In genomic region chr16:69176033-69176780, GRCh38 we compare ENCODE assay signal across 16 cellular contexts. TPM values are rescaled to one million over a fixed set of nuclear protein-coding genes. Genes with fewer than 3 reads are reported as not detected.
DNase-seq lines count a peak whose midpoint lies in the region; ATAC-seq and TF ChIP-seq lines count a peak whose summit lies in the region.
"Had no signal": no experiment of that assay in that cellular context is flagged by ENCODE, and none has a peak within 500 bp of the region (broad histone marks: within the 10 kb centered on the region; RNA-seq: fewer than 3 reads in every experiment).

No MANE protein-coding gene starts in this region.

- peaks cover 9% of the 10 kb centered on the region; the same call in 1 of the 2 replicates for H3K36me3 ChIP-seq in SJSA1

- H3K27ac Mint-ChIP-seq in osteocyte (ENCODE audit: unreplicated experiment), result no peak overlapping the region
- H3K27ac Mint-ChIP-seq: activated CD8-positive, alpha-beta T cell treated with anti-CD3 and anti-CD28 coated beads for 36 hours; dendritic cell treated with granulocyte-macrophage colony-stimulating factor and Interleukin-4, amounts not matched to agents 40 ng/mL and 50 ng/mL, for 4 days had no signal

- H3K27me3 ChIP-seq in SJSA1 (replicated peaks), result no peaks in the 10 kb centered on the region
- H3K27me3 ChIP-seq: BLaER1 treated with 17β-estradiol and CSF1 and Interleukin-3, amounts not matched to agents 10 nM and 100 nM had no signal

- H3K4me3 ChIP-seq in SJSA1, result no peak overlapping the region
- H3K4me3 ChIP-seq: BLaER1 treated with 17β-estradiol and CSF1 and Interleukin-3, amounts not matched to agents 10 nM and 100 nM; psoas muscle had no signal

- no peaks in the 10 kb centered on the region for H3K27me3 Mint-ChIP-seq in osteocyte (ENCODE audit: unreplicated experiment)
- H3K27me3 Mint-ChIP-seq: activated CD8-positive, alpha-beta T cell treated with anti-CD3 and anti-CD28 coated beads for 36 hours; naive B cell had no signal

- no peak overlapping the region for H3K4me3 Mint-ChIP-seq in osteocyte (ENCODE audit: unreplicated experiment)
- H3K4me3 Mint-ChIP-seq: activated CD8-positive, alpha-beta T cell treated with anti-CD3 and anti-CD28 coated beads for 36 hours; dendritic cell treated with granulocyte-macrophage colony-stimulating factor and Interleukin-4, amounts not matched to agents 40 ng/mL and 50 ng/mL, for 4 days; naive B cell had no signal

- H3K9me3 Mint-ChIP-seq in osteocyte (ENCODE audit: unreplicated experiment), result no peaks in the 10 kb centered on the region
- H3K9me3 Mint-ChIP-seq: activated CD8-positive, alpha-beta T cell treated with anti-CD3 and anti-CD28 coated beads for 36 hours; dendritic cell treated with granulocyte-macrophage colony-stimulating factor and Interleukin-4, amounts not matched to agents 40 ng/mL and 50 ng/mL, for 4 days; naive B cell had no signal

- peaks cover 31% of the 10 kb centered on the region for H3K4me1 Mint-ChIP-seq in osteocyte (ENCODE audit: unreplicated experiment)

- no peak for TF ChIP-seq CTCF in osteocyte (IDR thresholded peaks at IDR 0.05)

- DNase-seq in EH (ENCODE audit: low read depth), result peak; percentile 86
- DNase-seq in SJSA1 (ENCODE audit: low read depth in 1 of 2, low spot score in 2 of 2), result peak; percentile 39 to 51
- DNase-seq in fibroblast of gingiva (ENCODE audit: low read depth), result peak; percentile 71
- DNase-seq in renal cortical epithelial cell (ENCODE audit: low read depth), result peak; percentile 84
- DNase-seq in osteocyte (ENCODE audit: extremely low spot score, unreplicated experiment), result no peak
- DNase-seq: activated CD8-positive, alpha-beta T cell treated with anti-CD3 and anti-CD28 coated beads for 36 hours; amniotic stem cell; DMS 273 treated with DMSO at 0.1 percent for 48 hours; naive B cell; NCI-H187 treated with DMSO at 0.1 percent for 48 hours; psoas muscle had no signal

- H3K4me1 ChIP-seq in SJSA1 (replicated peaks), result peaks cover 28% of the 10 kb centered on the region

- H3K36me3 Mint-ChIP-seq in osteocyte (ENCODE audit: unreplicated experiment), result peaks cover 4% of the 10 kb centered on the region
- H3K36me3 Mint-ChIP-seq: naive B cell had no signal

- no peak overlapping the region for H3K27ac ChIP-seq in SJSA1
- H3K27ac ChIP-seq: BLaER1 treated with 17β-estradiol and CSF1 and Interleukin-3, amounts not matched to agents 10 nM and 100 nM; psoas muscle had no signal

- ATAC-seq in HG03442 (IDR thresholded peaks at IDR 0.05; ENCODE audit: unreplicated experiment), result no peak
- ATAC-seq in HG02571 (IDR thresholded peaks at IDR 0.05; ENCODE audit: unreplicated experiment), result no peak
- ATAC-seq in HG02973 (IDR thresholded peaks at IDR 0.05; ENCODE audit: unreplicated experiment), result no peak
- ATAC-seq: activated CD8-positive, alpha-beta T cell treated with anti-CD3 and anti-CD28 coated beads for 36 hours; psoas muscle had no signal

- no peaks in the 10 kb centered on the region for H3K9me3 ChIP-seq in SJSA1 (replicated peaks)
- H3K9me3 ChIP-seq: BLaER1 treated with 17β-estradiol and CSF1 and Interleukin-3, amounts not matched to agents 10 nM and 100 nM; psoas muscle had no signal

RNA-seq across cellular contexts. Expression of gene SNTB2, which starts 10.8 kb away (rescaled TPM):
- 17.3 and 43.6 TPM in 2 replicates for total RNA-seq in SJSA1 (2014; rRNA removed; shearing (Covaris generic))
- total RNA-seq in renal cortical epithelial cell (18.9 and 31.3 TPM in 2 replicates), osteocyte (39.6 and 45.6 TPM in 2 replicates)

RNA-seq across cellular contexts. Expression of gene UTP4, which starts 43.8 kb away (rescaled TPM):
- 20.2 and 28.1 TPM in 2 replicates for total RNA-seq in SJSA1 (2014; rRNA removed; shearing (Covaris generic))
- 24.0 and 37.5 TPM in 2 replicates for total RNA-seq in renal cortical epithelial cell
- total RNA-seq in osteocyte, result 41.6 and 41.8 TPM in 2 replicates

RNA-seq across cellular contexts. Expression of gene CHTF8, which starts 43.8 kb away (rescaled TPM):
- total RNA-seq in SJSA1 (2014; rRNA removed; shearing (Covaris generic)), result 37.6 and 43.1 TPM in 2 replicates
- total RNA-seq in renal cortical epithelial cell (67.7 and 103 TPM in 2 replicates), osteocyte (88.0 and 91.7 TPM in 2 replicates)
